Comparison of ENCODE assay signal across 8 cellular contexts in genomic region chr11:90288207-90288821, GRCh38.
DNase-seq lines count a peak whose midpoint lies in the region; ATAC-seq and TF ChIP-seq lines count a peak whose summit lies in the region.

No MANE protein-coding gene starts in this region.

- in situ Hi-C loops in mammary epithelial cell (cut with MboI; ENCODE audit: low sequenced_read_pairs in 2 of 2), result no loop called here

- intact Hi-C loops in mammary epithelial cell (cut with micrococcal nuclease), result loop anchor here (1.0 to 2.0 kb wide), 3 partner anchors 146 to 254 kb away; no protein-coding TSS in a partner anchor

- H2AFZ ChIP-seq in mammary epithelial cell (ENCODE audit: low read depth, low read length), result no peak overlapping the region

- no peak overlapping the region for H3K27ac Mint-ChIP-seq in neural crest cell (ENCODE audit: unreplicated experiment)
- H3K27ac Mint-ChIP-seq in stimulated activated effector memory CD8-positive, alpha-beta T cell treated with anti-CD3 and anti-CD28 coated beads, Interleukin-12 subunit alpha, Interleukin-12 subunit beta, amount 100 ng/mL, for 72 hours, result no peak overlapping the region

- no peaks in the 10 kb centered on the region for H3K4me1 Mint-ChIP-seq in neural crest cell
- no peaks in the 10 kb centered on the region for H3K4me1 Mint-ChIP-seq in stimulated activated effector memory CD8-positive, alpha-beta T cell treated with anti-CD3 and anti-CD28 coated beads, Interleukin-12 subunit alpha, Interleukin-12 subunit beta, amount 100 ng/mL, for 72 hours

- dilution Hi-C loops in mammary epithelial cell (cut with HindIII; ENCODE audit: low sequenced_read_pairs), result no loop called here

- no peaks in the 10 kb centered on the region for H4K20me1 ChIP-seq in mammary epithelial cell (ENCODE audit: insufficient read depth, low read length)

- no peaks in the 10 kb centered on the region for H3K27me3 ChIP-seq in BE2C
- H3K27me3 ChIP-seq in mammary epithelial cell (ENCODE audit: insufficient read depth, low read length), result no peaks in the 10 kb centered on the region

- TF ChIP-seq CTCF in BE2C (IDR thresholded peaks at IDR 0.05; ENCODE audit: low read depth, low read length) (peak; percentile 74), mammary epithelial cell (conservative IDR thresholded peaks at IDR 0.05 in 1 of 2, IDR thresholded peaks at IDR 0.05 in 1 of 2; ENCODE audit: extremely low read depth in 1 of 2, insufficient read depth in 1 of 2, low read depth in 1 of 2, low read length in 2 of 2) (peak; percentile 54 to 71), neural crest cell (conservative IDR thresholded peaks at IDR 0.05) (peak; percentile 82)

- no peaks in the 10 kb centered on the region for H3K36me3 Mint-ChIP-seq in neural crest cell (ENCODE audit: low read depth)
- H3K36me3 Mint-ChIP-seq in stimulated activated effector memory CD8-positive, alpha-beta T cell treated with anti-CD3 and anti-CD28 coated beads, Interleukin-12 subunit alpha, Interleukin-12 subunit beta, amount 100 ng/mL, for 72 hours, result no peaks in the 10 kb centered on the region

- no peak overlapping the region for H3K27ac ChIP-seq in mammary epithelial cell (ENCODE audit: insufficient read depth, low read depth, low read length)

- H3K4me2 ChIP-seq in mammary epithelial cell (ENCODE audit: insufficient read depth, low read depth, low read length), result no peak overlapping the region

- 60% methylated on average over 3 of the region's 3 CpGs for WGBS in mammary epithelial cell (ENCODE audit: low coverage, missing lambda C conversion rate)

- H3K4me3 ChIP-seq in BE2C (ENCODE audit: low read depth, low read length) (no peak overlapping the region), mammary epithelial cell (replicated peaks in 1 of 3; ENCODE audit: insufficient read depth in 1 of 3, low read depth in 2 of 3, low read length in 3 of 3) (no peak overlapping the region)

- H3K36me3 ChIP-seq in BE2C, result no peaks in the 10 kb centered on the region
- H3K36me3 ChIP-seq in mammary epithelial cell (ENCODE audit: insufficient read depth, low read length), result no peaks in the 10 kb centered on the region

- H3K79me2 ChIP-seq in mammary epithelial cell (ENCODE audit: insufficient read depth, low read length), result no peaks in the 10 kb centered on the region

- BruUV-seq in mammary epithelial cell (replicated peaks; lab: Mats Ljungman, UMichigan), result no TSS peak

- H3K9me3 ChIP-seq in BE2C (no peaks in the 10 kb centered on the region; the same call in 1 of the 2 replicates), mammary epithelial cell (replicated peaks; ENCODE audit: insufficient read depth, low read length) (no peaks in the 10 kb centered on the region)

- ATAC-seq in GM19035 (IDR thresholded peaks at IDR 0.05; ENCODE audit: unreplicated experiment) (peak; percentile 59), HG02642 (IDR thresholded peaks at IDR 0.05; ENCODE audit: poor library complexity, unreplicated experiment) (no peak)
- ATAC-seq in stimulated activated naive CD8-positive, alpha-beta T cell treated with anti-CD3 and anti-CD28 coated beads, Interleukin-15, Interleukin-2, amounts not matched to agents 100 U/mL and 50 U/mL, for 24 hours, result no peak
- ATAC-seq in stimulated activated effector memory CD8-positive, alpha-beta T cell treated with anti-CD3 and anti-CD28 coated beads, Interleukin-12 subunit alpha, Interleukin-12 subunit beta, amount 100 ng/mL, for 72 hours, result no peak

- H3K4me1 ChIP-seq in BE2C (no peaks in the 10 kb centered on the region), mammary epithelial cell (ENCODE audit: insufficient read depth, low read length) (no peaks in the 10 kb centered on the region)

- no peak overlapping the region for H3K4me3 Mint-ChIP-seq in neural crest cell
- no peak overlapping the region for H3K4me3 Mint-ChIP-seq in stimulated activated effector memory CD8-positive, alpha-beta T cell treated with anti-CD3 and anti-CD28 coated beads, Interleukin-12 subunit alpha, Interleukin-12 subunit beta, amount 100 ng/mL, for 72 hours

- no peaks in the 10 kb centered on the region for H3K9me3 Mint-ChIP-seq in neural crest cell
- H3K9me3 Mint-ChIP-seq in stimulated activated effector memory CD8-positive, alpha-beta T cell treated with anti-CD3 and anti-CD28 coated beads, Interleukin-12 subunit alpha, Interleukin-12 subunit beta, amount 100 ng/mL, for 72 hours, result no peaks in the 10 kb centered on the region

- DNase-seq in BE2C (no peak), NCI-H2227 (lab: John Stamatoyannopoulos, UW; ENCODE audit: unreplicated experiment) (peak; percentile 5), mammary epithelial cell (peak; percentile 3), neural crest cell (ENCODE audit: low read depth, low spot score) (no peak)
- no peak for DNase-seq in stimulated activated naive CD8-positive, alpha-beta T cell treated with anti-CD3 and anti-CD28 coated beads, Interleukin-15, Interleukin-2, amounts not matched to agents 100 U/mL and 50 U/mL, for 24 hours
- no peak for DNase-seq in stimulated activated effector memory CD8-positive, alpha-beta T cell treated with anti-CD3 and anti-CD28 coated beads, Interleukin-12 subunit alpha, Interleukin-12 subunit beta, amount 100 ng/mL, for 72 hours (ENCODE audit: low spot score in 2 of 2)

- H3K9ac ChIP-seq in mammary epithelial cell (ENCODE audit: insufficient read depth, low read length), result no peak overlapping the region

- H3K27me3 Mint-ChIP-seq in neural crest cell (ENCODE audit: low read depth), result no peaks in the 10 kb centered on the region

- CTCF ChIA-PET in mammary epithelial cell (lab: Charles Lee; ENCODE audit: low non-redundant PET), result interaction anchor here (0.6 kb wide), 1 partner anchor 351 kb away, joined by 3 read pairs; no protein-coding TSS in a partner anchor

Comparison
In these comparisons a context has a peak if more than half of its experiments do, and no peak if none do; other contexts are left out.
1. DNase-seq: peak in NCI-H2227 (single experiment) and mammary epithelial cell (single experiment); none in BE2C (single experiment), neural crest cell (single experiment), stimulated activated naive CD8-positive, alpha-beta T cell treated with anti-CD3 and anti-CD28 coated beads, Interleukin-15, Interleukin-2, amounts not matched to agents 100 U/mL and 50 U/mL, for 24 hours (single experiment) and stimulated activated effector memory CD8-positive, alpha-beta T cell treated with anti-CD3 and anti-CD28 coated beads, Interleukin-12 subunit alpha, Interleukin-12 subunit beta, amount 100 ng/mL, for 72 hours (0 of 2).
2. Peak in every context shown above with its lines, with median percentiles within 50 percentile points of each other: CTCF ChIP-seq.